In the genomic region with DNA sequence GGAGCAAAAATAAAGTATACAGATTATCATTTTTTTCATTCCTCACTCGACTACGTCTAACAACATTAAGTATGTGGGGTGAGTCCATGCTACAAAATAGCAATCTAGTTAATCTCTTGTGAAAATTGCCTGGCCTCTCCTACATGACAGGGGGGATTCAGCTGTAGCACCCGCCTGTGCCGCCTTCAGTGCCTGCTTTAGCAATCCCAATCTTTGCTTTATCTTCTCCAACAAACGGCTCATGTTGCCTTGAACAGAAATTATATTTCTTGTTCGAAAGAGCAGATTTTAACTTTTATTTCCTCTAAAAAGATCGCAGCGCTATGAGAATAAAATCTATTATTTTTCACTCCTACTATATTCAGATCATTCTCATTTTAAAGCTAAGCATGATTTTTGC, we compare ENCODE assay signal across 25 cellular contexts. TPM values are rescaled to one million over a fixed set of nuclear protein-coding genes. Genes with fewer than 3 reads are reported as not detected.
DNase-seq lines count a peak whose midpoint lies in the region; ATAC-seq and TF ChIP-seq lines count a peak whose summit lies in the region.
"Had no signal": no experiment of that assay in that cellular context is flagged by ENCODE, and none has a peak within 500 bp of the region (broad histone marks: within the 10 kb centered on the region; RNA-seq: fewer than 3 reads in every experiment).

No MANE protein-coding gene starts in this region.

- DNase-seq in H9 (no peak), PC-9 (no peak), hepatocyte (ENCODE audit: low spot score) (no peak), neuronal stem cell (ENCODE audit: low spot score) (no peak), left colon (no peak), anterior cingulate cortex (lab: John Stamatoyannopoulos, UW) (no peak)
- DNase-seq: activated CD8-positive, alpha-beta T cell treated with anti-CD3 and anti-CD28 coated beads, Interleukin-2, amount 10 ng/mL, durations not matched to agents 7 days and 5 days; activated naive CD4-positive, alpha-beta T cell treated with anti-CD3 and anti-CD28 coated beads, Interleukin-2, amount 10 ng/mL, durations not matched to agents 7 days and 5 days; activated T-cell treated with anti-CD3 and anti-CD28 coated beads, Interleukin-2, amount 50 U/mL, for 24 hours; AML-193; cortex of kidney; DND-41; foreskin fibroblast; NCI-H2107; NCI-H748 treated with DMSO at 0.1 percent for 48 hours; ovary; stimulated activated CD4-positive, alpha-beta T cell treated with anti-CD3 and anti-CD28 coated beads, Interleukin-2, amount 100 ng/mL, for 24 hours; transverse colon had no signal

- no peak overlapping the region for H2BK20ac ChIP-seq in H9 (ENCODE audit: low read depth, low read length, poor library complexity, severe bottlenecking)

- no peak overlapping the region for H3T11ph ChIP-seq in H9 (ENCODE audit: low read length)

- peaks cover 14 to 31% of the 10 kb centered on the region in 2 experiments for H3K4me1 Mint-ChIP-seq in H9

- peaks cover 5% of the 10 kb centered on the region for H3K23me2 ChIP-seq in H9 (ENCODE audit: insufficient read length, low read depth, low read length, poor library complexity, severe bottlenecking)

- H3K9me3 Mint-ChIP-seq in H9, result no peaks in the 10 kb centered on the region; a peak in 1 of 5 replicates
- H3K9me3 Mint-ChIP-seq: activated naive CD4-positive, alpha-beta T cell treated with anti-CD3 and anti-CD28 coated beads, Interleukin-2, amount 10 ng/mL, durations not matched to agents 7 days and 5 days; T-helper 2 cell treated with Interferon-gamma antibody and Interleukin-4, amounts not matched to agents 5 μg/mL and 100 μg/mL, for 36 hours had no signal

- peak overlapping the region; percentile 33 for H3K9ac ChIP-seq in H9 (ENCODE audit: extremely low read depth, insufficient read length, low read length)
- peak overlapping the region; percentile 44 for H3K9ac ChIP-seq in neuronal stem cell (ENCODE audit: low read depth, low read length, poor library complexity)
- H3K9ac ChIP-seq: KMS-11 had no signal

- intact Hi-C loops in PC-9 (cut with micrococcal nuclease; ENCODE audit: unreplicated experiment) (no loop called here), left colon (cut with DNase I, micrococcal nuclease) (no loop called here)

- H3K18ac ChIP-seq in H9 (ENCODE audit: insufficient read length, low read depth, low read length), result no peak overlapping the region
- no peak overlapping the region for H3K18ac ChIP-seq in neuronal stem cell (ENCODE audit: low read length)

- H3K23ac ChIP-seq in H9 (ENCODE audit: insufficient read length, low read depth, low read length) (no peak overlapping the region), neuronal stem cell (ENCODE audit: low read depth, low read length, poor library complexity) (no peak overlapping the region)

- peak overlapping the region in 1 of 3 experiments; percentile 97; a peak in 1 of 7 replicates for H3K27ac Mint-ChIP-seq in H9
- H3K27ac Mint-ChIP-seq: activated CD8-positive, alpha-beta T cell treated with anti-CD3 and anti-CD28 coated beads, Interleukin-2, amount 10 ng/mL, durations not matched to agents 7 days and 5 days; activated T-cell treated with anti-CD3 and anti-CD28 coated beads, Interleukin-2, amount 50 U/mL, for 24 hours; stimulated activated naive CD8-positive, alpha-beta T cell treated with anti-CD3 and anti-CD28 coated beads, Interleukin-15, Interleukin-2, amounts not matched to agents 100 ng/mL and 50 ng/mL, for 24 hours had no signal

- H3F3A ChIP-seq in PC-9 (ENCODE audit: insufficient read depth, low read depth), result no peaks in the 10 kb centered on the region

- H3K79me2 ChIP-seq in H9 (ENCODE audit: insufficient read depth, low read length), result peaks cover 8% of the 10 kb centered on the region; the same call in 1 of the 2 replicates
- H3K79me2 ChIP-seq in PC-9 (ENCODE audit: low read depth), result no peaks in the 10 kb centered on the region
- peaks cover 27% of the 10 kb centered on the region for H3K79me2 ChIP-seq in hepatocyte

- no peak overlapping the region for H4K8ac ChIP-seq in H9 (replicated peaks; ENCODE audit: insufficient read length, low read depth, low read length)
- H4K8ac ChIP-seq in neuronal stem cell (ENCODE audit: low read depth, low read length), result no peak overlapping the region

- H4K91ac ChIP-seq in H9 (ENCODE audit: insufficient read length, low read depth, low read length) (no peak overlapping the region), neuronal stem cell (ENCODE audit: low read depth, low read length, poor library complexity) (no peak overlapping the region)

- H2BK12ac ChIP-seq in H9 (ENCODE audit: insufficient read length, low read depth, low read length) (no peak overlapping the region), neuronal stem cell (ENCODE audit: low read length) (no peak overlapping the region)

- H2AK5ac ChIP-seq in H9 (ENCODE audit: insufficient read length, low read length), result no peak overlapping the region
- no peak overlapping the region for H2AK5ac ChIP-seq in neuronal stem cell (ENCODE audit: low read depth, low read length)

- no peak overlapping the region for H3K4ac ChIP-seq in H9 (ENCODE audit: low read depth, low read length)
- H3K4ac ChIP-seq in neuronal stem cell (ENCODE audit: low read length), result no peak overlapping the region

- H3K14ac ChIP-seq in H9 (ENCODE audit: insufficient read depth, low read length) (no peak overlapping the region), neuronal stem cell (ENCODE audit: low read length) (no peak overlapping the region)

- H4K20me1 ChIP-seq in H9 (ENCODE audit: control insufficient read depth, insufficient read depth, insufficient read length), result no peaks in the 10 kb centered on the region
- H4K20me1 ChIP-seq in PC-9 (ENCODE audit: insufficient read depth), result no peaks in the 10 kb centered on the region
- H4K20me1 ChIP-seq in hepatocyte (ENCODE audit: insufficient read depth, poor library complexity, severe bottlenecking), result peaks cover 7% of the 10 kb centered on the region

- H3K4me2 ChIP-seq in H9 (ENCODE audit: insufficient read depth, insufficient read length, low read length) (peak overlapping the region; percentile 85), PC-9 (no peak overlapping the region), hepatocyte (peak overlapping the region; percentile 90), neuronal stem cell (ENCODE audit: insufficient read depth, low read length, poor library complexity, severe bottlenecking) (peak overlapping the region; percentile 43)
- H3K4me2 ChIP-seq: KMS-11 had no signal

- POLR2A ChIA-PET in PC-9 (lab: Charles Lee; ENCODE audit: unreplicated experiment), result no interaction called here

- no peak overlapping the region for H2BK120ac ChIP-seq in H9 (ENCODE audit: low read depth, low read length, poor library complexity, severe bottlenecking)
- no peak overlapping the region for H2BK120ac ChIP-seq in neuronal stem cell (ENCODE audit: low read depth, low read length)

- TF ChIP-seq CTCF in H9 (conservative IDR thresholded peaks at IDR 0.05) (no peak), PC-9 (conservative IDR thresholded peaks at IDR 0.05) (no peak), hepatocyte (IDR thresholded peaks at IDR 0.05; ENCODE audit: poor library complexity) (no peak)

- H3K56ac ChIP-seq in H9 (ENCODE audit: insufficient read length, low read depth, low read length), result no peak overlapping the region

- H3K36me3 Mint-ChIP-seq in H9 (ENCODE audit: insufficient read depth in 1 of 3, low read depth in 3 of 3), result peaks cover 4 to 11% (median 6%) of the 10 kb centered on the region in 3 experiments; a peak in 6 of 7 replicates

- no CpG with 5 or more reads among the region's 8 CpGs for WGBS in H9 (ENCODE audit: extremely low coverage, insufficient read length, low lambda C conversion rate)
- 57% methylated on average over 8 of the region's 8 CpGs for WGBS in hepatocyte (ENCODE audit: low lambda C conversion rate, missing lambda C conversion rate)
- WGBS in neuronal stem cell (ENCODE audit: extremely low coverage in 2 of 2, insufficient read length in 2 of 2, insufficient replicate concordance in 1 of 2), 2 donors, result no CpG with 5 or more reads among the region's 8 CpGs

- no peaks in the 10 kb centered on the region for H3K27me3 ChIP-seq in H9 (ENCODE audit: insufficient read depth, low read length)
- no peaks in the 10 kb centered on the region for H3K27me3 ChIP-seq in PC-9 (ENCODE audit: insufficient read depth, low read depth)
- peaks cover 9% of the 10 kb centered on the region for H3K27me3 ChIP-seq in hepatocyte
- no peaks in the 10 kb centered on the region for H3K27me3 ChIP-seq in neuronal stem cell (ENCODE audit: control insufficient read depth in 3 of 3, insufficient read depth in 3 of 3, low read depth in 1 of 3, low read length in 3 of 3)
- H3K27me3 ChIP-seq: ovary had no signal

- H2BK5ac ChIP-seq in H9 (ENCODE audit: insufficient read length, low read length) (no peak overlapping the region), neuronal stem cell (ENCODE audit: low read length) (no peak overlapping the region)

- H3K4me3 ChIP-seq in PC-9, result no peak overlapping the region
- peak overlapping the region; percentile 69 for H3K4me3 ChIP-seq in hepatocyte
- peak overlapping the region; percentile 71 to 82 for H3K4me3 ChIP-seq in neuronal stem cell (ENCODE audit: low read length in 2 of 2)
- H3K4me3 ChIP-seq: ovary, SJSA1, transverse colon had no signal

- no TSS peak for BruUV-seq in PC-9 (replicated peaks; lab: Mats Ljungman, UMichigan)

- H3K36me3 ChIP-seq in PC-9 (ENCODE audit: low read depth) (no peaks in the 10 kb centered on the region), hepatocyte (replicated peaks; ENCODE audit: insufficient read depth, low read depth) (no peaks in the 10 kb centered on the region), neuronal stem cell (replicated peaks in 1 of 2; ENCODE audit: control insufficient read depth in 2 of 2, insufficient read depth in 2 of 2, low read length in 2 of 2) (peaks cover 6 to 13% of the 10 kb centered on the region in 2 donors)
- H3K36me3 ChIP-seq: ovary, SJSA1, transverse colon had no signal

- CTCF ChIA-PET in PC-9 (lab: Charles Lee), result no interaction called here

- H4K5ac ChIP-seq in H9 (ENCODE audit: insufficient read length, low read depth, low read length), result no peak overlapping the region

- H3K9me2 ChIP-seq in PC-9 (ENCODE audit: insufficient read depth), result no peaks in the 10 kb centered on the region
- no peaks in the 10 kb centered on the region for H3K9me2 ChIP-seq in hepatocyte (replicated peaks; ENCODE audit: insufficient read depth)

- peak overlapping the region; percentile 91 to 97 for H3K4me3 Mint-ChIP-seq in H9
- H3K4me3 Mint-ChIP-seq: activated CD8-positive, alpha-beta T cell treated with anti-CD3 and anti-CD28 coated beads, Interleukin-2, amount 10 ng/mL, durations not matched to agents 7 days and 5 days; activated naive CD4-positive, alpha-beta T cell treated with anti-CD3 and anti-CD28 coated beads, Interleukin-2, amount 10 ng/mL, durations not matched to agents 7 days and 5 days; activated T-cell treated with anti-CD3 and anti-CD28 coated beads, Interleukin-2, amount 50 U/mL, for 24 hours; stimulated activated naive CD8-positive, alpha-beta T cell treated with anti-CD3 and anti-CD28 coated beads, Interleukin-15, Interleukin-2, amounts not matched to agents 100 ng/mL and 50 ng/mL, for 24 hours; T-helper 2 cell treated with Interferon-gamma antibody and Interleukin-4, amounts not matched to agents 5 μg/mL and 100 μg/mL, for 36 hours had no signal

- H3K9me3 ChIP-seq in H9 (ENCODE audit: control insufficient read depth, low read depth, low read length), result no peaks in the 10 kb centered on the region
- H3K9me3 ChIP-seq in PC-9 (ENCODE audit: insufficient read depth, low read depth), result no peaks in the 10 kb centered on the region
- H3K9me3 ChIP-seq in hepatocyte (ENCODE audit: low read depth), result no peaks in the 10 kb centered on the region
- H3K9me3 ChIP-seq in neuronal stem cell (replicated peaks in 1 of 2; ENCODE audit: control insufficient read depth in 2 of 2, insufficient read depth in 1 of 2, low read depth in 1 of 2, low read length in 2 of 2), result no peaks in the 10 kb centered on the region
- H3K9me3 ChIP-seq: ovary, transverse colon had no signal

- no peaks in the 10 kb centered on the region for H3K79me1 ChIP-seq in H9 (ENCODE audit: insufficient read depth, low read depth, low read length, poor library complexity, severe bottlenecking)
- peaks cover 5% of the 10 kb centered on the region for H3K79me1 ChIP-seq in neuronal stem cell (ENCODE audit: low read depth, low read length)

- H3K4me1 ChIP-seq in H9 (ENCODE audit: insufficient read depth, low read length) (no peaks in the 10 kb centered on the region), PC-9 (replicated peaks; ENCODE audit: insufficient read depth) (no peaks in the 10 kb centered on the region), hepatocyte (ENCODE audit: insufficient read depth) (no peaks in the 10 kb centered on the region), neuronal stem cell (ENCODE audit: control insufficient read depth in 2 of 2, insufficient read depth in 1 of 2, low read depth in 1 of 2, low read length in 2 of 2) (peaks cover 1 to 10% of the 10 kb centered on the region in 2 donors)

- H3K27me3 Mint-ChIP-seq in H9 (ENCODE audit: low read depth), result no peaks in the 10 kb centered on the region; the same call in none of the 2 replicates

- H2AFZ ChIP-seq in H9 (ENCODE audit: low read length) (no peak overlapping the region), PC-9 (0 out of 2 replicates have a peak overlapping the region, but pooled peaks have one; percentile 39), hepatocyte (no peak overlapping the region), neuronal stem cell (ENCODE audit: low read length) (no peak overlapping the region)

- ATAC-seq in left colon (no peak), HG03045 (IDR thresholded peaks at IDR 0.05; ENCODE audit: unreplicated experiment) (no peak), HG03439 (IDR thresholded peaks at IDR 0.05; ENCODE audit: unreplicated experiment) (no peak)
- ATAC-seq: activated CD4-positive, CD25-positive, alpha-beta regulatory T cell treated with anti-CD3 and anti-CD28 coated beads, Interleukin-2, amount 50 U/mL, for 24 hours; activated CD8-positive, alpha-beta T cell treated with anti-CD3 and anti-CD28 coated beads, Interleukin-2, amount 10 ng/mL, durations not matched to agents 7 days and 5 days had no signal

- H2BK15ac ChIP-seq in H9 (ENCODE audit: low read depth, low read length) (no peak overlapping the region), neuronal stem cell (ENCODE audit: low read length) (no peak overlapping the region)

- no peak overlapping the region for H3K27ac ChIP-seq in H9 (ENCODE audit: insufficient read length, low read depth, low read length)
- H3K27ac ChIP-seq in PC-9, result no peak overlapping the region
- peak overlapping the region; percentile 97 for H3K27ac ChIP-seq in hepatocyte
- no peak overlapping the region for H3K27ac ChIP-seq in neuronal stem cell (replicated peaks; ENCODE audit: low read length)
- H3K27ac ChIP-seq: KMS-11, ovary, SJSA1, transverse colon had no signal

RNA-seq across cellular contexts. Expression of a gene that starts 2.4 kb away (rescaled TPM):
- total RNA-seq in H9 (2021) (42.8 and 43.8 TPM in 2 replicates), PC-9 (2021) (not detected in 2 replicates), hepatocyte (16.6 and 20.7 TPM in 2 replicates), left colon (under 1 TPM in 1 of 2 donors, not detected in 1; 0.78 TPM)
- polyA plus RNA-seq in hepatocyte, result 2.5 and 3.0 TPM in 2 replicates
- polyA plus RNA-seq in neuronal stem cell (2013, experiment 1 of 2), result 150 TPM
- 165 TPM for polyA plus RNA-seq in neuronal stem cell (2013, experiment 2 of 2)
- total RNA-seq: activated CD8-positive, alpha-beta T cell treated with anti-CD3 and anti-CD28 coated beads, Interleukin-2, amount 10 ng/mL, durations not matched to agents 7 days and 5 days had no signal
